In the genomic region with DNA sequence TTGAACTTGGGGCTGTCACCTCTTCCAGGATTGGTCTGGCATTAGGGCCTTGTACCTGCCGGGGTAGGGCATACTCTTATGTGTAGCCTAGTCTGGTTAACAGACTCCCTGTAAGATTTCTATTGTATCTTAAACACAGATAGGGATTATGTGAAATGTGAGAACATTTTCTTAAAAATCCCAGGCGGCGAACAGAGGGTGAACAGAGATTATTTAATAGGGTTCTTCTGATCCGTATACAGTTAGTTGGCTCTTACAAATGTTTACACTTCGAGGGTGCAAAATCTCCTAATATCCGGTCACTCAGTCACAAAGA, we compare ENCODE assay signal across 8 cellular contexts. TPM values are rescaled to one million over a fixed set of nuclear protein-coding genes. Genes with fewer than 3 reads are reported as not detected.
A peak's percentile ranks its signal among the peaks of the same experiment; 100 is the strongest.
DNase-seq lines count a peak whose midpoint lies in the region; ATAC-seq, FAIRE-seq and TF ChIP-seq lines count a peak whose summit lies in the region.

No MANE protein-coding gene starts in this region.

- 3% methylated on average over 6 of the region's 6 CpGs for WGBS in liver
- 68% methylated on average over 6 of the region's 6 CpGs for WGBS in HepG2 (ENCODE audit: low lambda C conversion rate)
- 24% methylated on average over 6 of the region's 6 CpGs for WGBS in K562 (ENCODE audit: insufficient coverage, low coverage, missing lambda C conversion rate)
- WGBS in mesodermal cell (ENCODE audit: insufficient coverage in 2 of 2), 2 experiments = 79 to 82% methylated on average over 4 of the region's 6 CpGs

- intact Hi-C loops in HepG2 (cut with micrococcal nuclease; ENCODE audit: unreplicated experiment) (no loop called here), K562 (cut with micrococcal nuclease) (loop anchor here (2.0 kb wide), 1 partner anchor 147 kb away; no protein-coding TSS in a partner anchor)

- H3K9me1 ChIP-seq in K562 (ENCODE audit: control insufficient read depth, insufficient read depth, low read length) = no peaks in the 10 kb centered on the region

- no peak overlapping the region; the same call in 1 of the 2 replicates for H3K4me2 ChIP-seq in HepG2 (ENCODE audit: low read depth, low read length)
- H3K4me2 ChIP-seq in K562 (ENCODE audit: insufficient read depth, low read length) = peak overlapping the region; percentile 47

- H2AFZ ChIP-seq in HepG2 (ENCODE audit: low read length) (no peak overlapping the region), K562 (ENCODE audit: low read depth, low read length) (peak overlapping the region; percentile 58; the same call in 1 of the 2 replicates)

- H3K4me3 ChIP-seq in liver (ENCODE audit: low read depth in 1 of 3, low read length in 3 of 3) = peak overlapping the region; percentile 72 to 99 (median 96)
- H3K4me3 ChIP-seq in HepG2 (replicated peaks in 1 of 3; ENCODE audit: insufficient read depth in 1 of 3, low read depth in 2 of 3, low read length in 3 of 3) = peak overlapping the region in 1 of 3 experiments; percentile 59; a peak in 2 of 6 replicates
- no peak overlapping the region for H3K4me3 ChIP-seq in K562
- peak overlapping the region; percentile 73 for H3K4me3 ChIP-seq in mesodermal cell (ENCODE audit: extremely low read depth, insufficient read depth, low read length, poor library complexity, severe bottlenecking)

- H3K4me1 ChIP-seq in liver (ENCODE audit: control insufficient read depth in 4 of 4, insufficient read depth in 4 of 4, low read length in 3 of 4) (peaks cover 2 to 38% (median 16%) of the 10 kb centered on the region in 4 donors), HepG2 (ENCODE audit: insufficient read depth, low read length) (no peaks in the 10 kb centered on the region), K562 (replicated peaks in 1 of 2; ENCODE audit: control insufficient read depth in 2 of 2, insufficient read depth in 2 of 2, low read length in 2 of 2) (peaks cover 0 to 17% of the 10 kb centered on the region in 2 experiments; a peak in 3 of 5 replicates), mesodermal cell (ENCODE audit: control insufficient read depth, insufficient read depth, low read length, poor library complexity, severe bottlenecking) (peaks cover 12% of the 10 kb centered on the region)

- POLR2A ChIA-PET in HepG2 (lab: Yijun Ruan, JAX) = no interaction called here
- POLR2A ChIA-PET in K562 (lab: Yijun Ruan, JAX) = interaction anchor here (0.6 to 0.9 kb wide), 3 partner anchors 13 to 349 kb away, joined by 3 read pairs; no protein-coding TSS in a partner anchor

- TF ChIP-seq CTCF in liver (IDR thresholded peaks at IDR 0.05; ENCODE audit: low read depth, low read length, missing input control) (no peak), HepG2 (CRISPR knock-in tag; IDR thresholded peaks at IDR 0.05) (no peak), K562 (IDR thresholded peaks at IDR 0.05 in 2 of 3, conservative IDR thresholded peaks at IDR 0.05 in 1 of 3; ENCODE audit: insufficient read depth in 2 of 3, low read depth in 1 of 3, low read length in 3 of 3) (no peak)

- FAIRE-seq in HepG2 (lab: Jason Lieb, UNC) = no peak
- no peak for FAIRE-seq in K562 (lab: Jason Lieb, UNC)

- H3K27me3 ChIP-seq in liver (ENCODE audit: control insufficient read depth in 4 of 4, insufficient read depth in 4 of 4, low read length in 3 of 4) (no peaks in the 10 kb centered on the region), HepG2 (ENCODE audit: control insufficient read depth in 1 of 2, insufficient read depth in 2 of 2, low read length in 2 of 2) (peaks cover 1 to 28% of the 10 kb centered on the region in 2 experiments; a peak in 4 of 5 replicates), K562 (ENCODE audit: control insufficient read depth in 2 of 2, insufficient read depth in 2 of 2, low read length in 2 of 2) (peaks cover 29 to 31% of the 10 kb centered on the region in 2 experiments)

- H3K27ac ChIP-seq in liver (ENCODE audit: low read depth in 1 of 2, low read length in 2 of 2) (peak overlapping the region; percentile 87 to 92), HepG2 (ENCODE audit: extremely low read length, insufficient read depth, low read length) (no peak overlapping the region), K562 (ENCODE audit: extremely low read depth, low read depth, low read length) (no peak overlapping the region), mesodermal cell (ENCODE audit: low read depth, low read length, severe bottlenecking) (no peak overlapping the region)

- TF ChIP-seq EP300 in HepG2 (IDR thresholded peaks at IDR 0.05; ENCODE audit: low read depth in 2 of 2, low read length in 2 of 2) (no peak), HepG2 (CRISPR knock-in tag; IDR thresholded peaks at IDR 0.05; ENCODE audit: borderline replicate concordance) (no peak), K562 (IDR thresholded peaks at IDR 0.05; ENCODE audit: low read length) (no peak)

- H3K79me2 ChIP-seq in HepG2 (ENCODE audit: insufficient read depth, low read length) (no peaks in the 10 kb centered on the region), K562 (ENCODE audit: control insufficient read depth, insufficient read depth, low read length) (no peaks in the 10 kb centered on the region)

- peak overlapping the region; percentile 48 to 90 for H3K9ac ChIP-seq in liver (ENCODE audit: low read depth in 1 of 2, low read length in 2 of 2)
- H3K9ac ChIP-seq in HepG2 (ENCODE audit: insufficient read depth, low read depth, low read length) = no peak overlapping the region
- H3K9ac ChIP-seq in K562 (ENCODE audit: insufficient read depth in 1 of 2, low read depth in 2 of 2, low read length in 2 of 2) = no peak overlapping the region

- H4K20me1 ChIP-seq in HepG2 (ENCODE audit: insufficient read depth, low read length) (no peaks in the 10 kb centered on the region), K562 (replicated peaks; ENCODE audit: control insufficient read depth, insufficient read depth, low read length) (no peaks in the 10 kb centered on the region)

- no peak for DNase-seq in HepG2 (ENCODE audit: low spot score)
- DNase-seq in K562 (ENCODE audit: extremely low read depth in 1 of 4, low spot score in 3 of 4) = no peak
- no peak for DNase-seq in Ammon's horn (ENCODE audit: low spot score)
- no peak for DNase-seq in NCI-H2171 treated with DMSO at 0.1 percent for 48 hours (lab: John Stamatoyannopoulos, UW)
- DNase-seq in dedifferentiated amniotic fluid mesenchymal stem cell (ENCODE audit: extremely low spot score) = no peak

- no peaks in the 10 kb centered on the region for H3K36me3 ChIP-seq in liver (ENCODE audit: control insufficient read depth in 4 of 4, insufficient read depth in 3 of 4, low read depth in 1 of 4, low read length in 3 of 4)
- H3K36me3 ChIP-seq in HepG2 (replicated peaks in 1 of 2; ENCODE audit: control insufficient read depth in 1 of 2, insufficient read depth in 2 of 2, low read length in 2 of 2) = no peaks in the 10 kb centered on the region
- H3K36me3 ChIP-seq in K562 (ENCODE audit: control insufficient read depth, insufficient read depth, low read length) = no peaks in the 10 kb centered on the region
- H3K36me3 ChIP-seq in mesodermal cell (ENCODE audit: control insufficient read depth, insufficient read depth, low read length) = no peaks in the 10 kb centered on the region

- TF ChIP-seq POLR2A in HepG2 (IDR thresholded peaks at IDR 0.05; ENCODE audit: insufficient read depth in 1 of 2, low read depth in 2 of 2, low read length in 2 of 2) (no peak), K562 (conservative IDR thresholded peaks at IDR 0.05) (no peak)

- peak in 1 of 2 donors; percentile 3 for TF ChIP-seq RAD21 in liver (IDR thresholded peaks at IDR 0.05)
- TF ChIP-seq RAD21 in HepG2 (CRISPR knock-in tag; IDR thresholded peaks at IDR 0.05) = no peak
- TF ChIP-seq RAD21 in K562 (CRISPR knock-in tag; conservative IDR thresholded peaks at IDR 0.05 in 1 of 2, IDR thresholded peaks at IDR 0.05 in 1 of 2) = no peak

- in situ Hi-C loops in HepG2 (cut with HindIII; ENCODE audit: extremely low pct_ligation_motif_present, low pct_unique_long_range_greater_than_20kb) (no loop called here), K562 (cut with MboI) (no loop called here)

- no peak for ATAC-seq in HepG2
- peak; percentile 37 for ATAC-seq in HG03378 (IDR thresholded peaks at IDR 0.05; ENCODE audit: unreplicated experiment)
- no peak for ATAC-seq in K562

- CTCF ChIA-PET in HepG2 (lab: Yijun Ruan, JAX; ENCODE audit: low intra/inter-chr PET ratio, low total read pairs) = no interaction called here
- CTCF ChIA-PET in K562 (lab: Yijun Ruan, JAX; ENCODE audit: low intra/inter-chr PET ratio) = no interaction called here

- BruUV-seq in HepG2 (replicated peaks; lab: Mats Ljungman, UMichigan) = no TSS peak
- BruUV-seq in K562 (replicated peaks; lab: Mats Ljungman, UMichigan) = no TSS peak

- no peaks in the 10 kb centered on the region for H3K9me3 ChIP-seq in liver (ENCODE audit: control insufficient read depth in 4 of 4, low read length in 3 of 4)
- no peaks in the 10 kb centered on the region for H3K9me3 ChIP-seq in HepG2 (ENCODE audit: low read length)
- no peaks in the 10 kb centered on the region for H3K9me3 ChIP-seq in K562 (replicated peaks; ENCODE audit: control insufficient read depth, insufficient read depth, low read depth, low read length)
- no peaks in the 10 kb centered on the region for H3K9me3 ChIP-seq in mesodermal cell (ENCODE audit: control insufficient read depth, low read length)

RNA-seq across cellular contexts. Expression of a gene that starts 0.8 kb away (rescaled TPM):
- total RNA-seq in liver = 10 to 100 TPM; 16.3 to 16.5 TPM
- 1 to 10 TPM; 1.5 to 2.6 TPM for polyA plus RNA-seq in liver
- not detected in 2 replicates for total RNA-seq in HepG2 (2016; rRNA removed; fragmentation: Illumina TruSeq; extraction: Trizol)
- not detected in 2 replicates for total RNA-seq in HepG2 (2016; cell fraction: cytosol; rRNA removed; fragmentation: Illumina TruSeq; extraction: Trizol; ENCODE audit: low read depth)
- total RNA-seq in HepG2 (2016; cell fraction: insoluble cytoplasmic fraction; rRNA removed; fragmentation: Illumina TruSeq; extraction: Trizol) = 0.04 TPM in 1 of 2 replicates, not detected in the other
- total RNA-seq in HepG2 (2016; cell fraction: membrane; rRNA removed; fragmentation: Illumina TruSeq; extraction: Trizol) = not detected in 2 replicates
- not detected in 2 replicates for total RNA-seq in HepG2 (2016; cell fraction: nucleus; rRNA removed; fragmentation: Illumina TruSeq; extraction: Trizol)
- not detected in 2 replicates for polyA plus RNA-seq in HepG2 (2011; rRNA removed)
- not detected in 2 replicates for polyA plus RNA-seq in HepG2 (2011; cell fraction: cytosol; rRNA removed)
- polyA plus RNA-seq in HepG2 (2011; cell fraction: nucleus; rRNA removed) = not detected in 2 replicates
- not detected in 2 replicates for polyA plus RNA-seq in HepG2 (2012)
- polyA plus RNA-seq in HepG2 (2016; cell fraction: cytosol; fragmentation: Illumina TruSeq; extraction: Trizol; ENCODE audit: low read depth) = not detected in 2 replicates
- not detected in 2 replicates for polyA plus RNA-seq in HepG2 (2016; cell fraction: insoluble cytoplasmic fraction; fragmentation: Illumina TruSeq; extraction: Trizol; ENCODE audit: low read depth)
- not detected in 2 replicates for polyA plus RNA-seq in HepG2 (2016; cell fraction: membrane; fragmentation: Illumina TruSeq; extraction: Trizol; ENCODE audit: low read depth)
- not detected in 2 replicates for polyA plus RNA-seq in HepG2 (2016; cell fraction: nucleus; fragmentation: Illumina TruSeq; extraction: Trizol; ENCODE audit: insufficient read depth, low read depth)
- polyA minus RNA-seq in HepG2 (2011; rRNA and poly(A)+ RNA removed; ENCODE audit: low replicate concordance) = 5.6 TPM in 1 of 2 replicates, not detected in the other
- polyA minus RNA-seq in HepG2 (2011; cell fraction: cytosol; rRNA and poly(A)+ RNA removed) = not detected in 2 replicates
- polyA minus RNA-seq in HepG2 (2011; cell fraction: nucleus; rRNA and poly(A)+ RNA removed) = not detected in 2 replicates
- total RNA-seq in K562 (2011; cell fraction: chromatin; rRNA removed; ENCODE audit: low replicate concordance) = 0.12 and 0.46 TPM in 2 replicates
- 0.33 and 0.39 TPM in 2 replicates for total RNA-seq in K562 (2011; cell fraction: nucleolus; rRNA removed)
- 0.31 and 0.37 TPM in 2 replicates for total RNA-seq in K562 (2011; cell fraction: nucleoplasm; rRNA removed)
- 0.04 and 0.09 TPM in 2 replicates for total RNA-seq in K562 (2014; rRNA removed)
- 0.10 and 0.11 TPM in 2 replicates for total RNA-seq in K562 (2014; rRNA removed; fragmentation: Illumina TruSeq; extraction: Trizol)
- total RNA-seq in K562 (2015; rRNA removed; fragmentation: Illumina TruSeq; extraction: Trizol) = 0.11 TPM in 2 replicates
- 0.18 and 0.20 TPM in 2 replicates for total RNA-seq in K562 (2021)
- 0.11 and 0.17 TPM in 2 replicates for polyA plus RNA-seq in K562 (2011; rRNA removed)
- 0.07 and 0.10 TPM in 2 replicates for polyA plus RNA-seq in K562 (2011; cell fraction: cytosol; rRNA removed)
- 0.14 and 0.15 TPM in 2 replicates for polyA plus RNA-seq in K562 (2011; cell fraction: nucleus; rRNA removed)
- 0.05 and 0.08 TPM in 2 replicates for polyA plus RNA-seq in K562 (2012)
- polyA plus RNA-seq in K562 (2014; fragmentation: Illumina TruSeq; extraction: Trizol) = 0.06 and 0.09 TPM in 2 replicates
- polyA plus RNA-seq in K562 (2014; fragmentation: Nextera tagmentation; extraction: Ambion mirVana) = under 1 TPM in 1 of 2 experiments, not detected in 1; 0.03 TPM
- polyA plus RNA-seq in K562 (2014; rRNA removed) = not detected in 2 replicates
- polyA minus RNA-seq in K562 (2011; rRNA and poly(A)+ RNA removed) = 0.53 and 0.54 TPM in 2 replicates
- 0.29 TPM in 1 of 2 replicates, not detected in the other for polyA minus RNA-seq in K562 (2011; cell fraction: cytosol; rRNA and poly(A)+ RNA removed)
- polyA minus RNA-seq in K562 (2011; cell fraction: nucleus; rRNA and poly(A)+ RNA removed) = 0.40 and 0.56 TPM in 2 replicates
- polyA plus RNA-seq in mesodermal cell (2013, experiment 1 of 2) = 6.7 TPM
- 6.9 TPM for polyA plus RNA-seq in mesodermal cell (2013, experiment 2 of 2)

Comparison
In these comparisons a context has a peak if more than half of its experiments do, and no peak if none do; other contexts are left out.
1. H3K27ac ChIP-seq: peak in liver (2 of 2); none in HepG2 (single experiment), K562 (single experiment) and mesodermal cell (single experiment).
2. H3K9ac ChIP-seq: peak in liver (2 of 2); none in HepG2 (single experiment) and K562 (0 of 2).
3. RNA of a gene that starts 0.8 kb away (total RNA-seq): 16.3 to 16.5 TPM in liver; 0.04 to 0.46 TPM in K562 and 0.04 TPM in HepG2; every median in the first group is over 10 times any median in the second.